ENCODE assay signal across 11 cellular contexts in genomic region chr2:177396630-177397460, GRCh38. TPM values are rescaled to one million over a fixed set of nuclear protein-coding genes. Genes with fewer than 3 reads are reported as not detected.
A peak's percentile ranks its signal among the peaks of the same experiment; 100 is the strongest.
DNase-seq lines count a peak whose midpoint lies in the region; ATAC-seq and TF ChIP-seq lines count a peak whose summit lies in the region.
"Had no signal": no experiment of that assay in that cellular context is flagged by ENCODE, and none has a peak within 500 bp of the region (broad histone marks: within the 10 kb centered on the region; RNA-seq: fewer than 3 reads in every experiment).

No MANE protein-coding gene starts in this region.

- peak; percentile 40 for ATAC-seq in esophagus mucosa
- ATAC-seq in HG03378 (IDR thresholded peaks at IDR 0.05; ENCODE audit: unreplicated experiment), result no peak
- no peak for ATAC-seq in left lobe of liver

- TF ChIP-seq CTCF in RWPE1 (conservative IDR thresholded peaks at IDR 0.05; ENCODE audit: low read depth) (no peak), GM10266 (IDR thresholded peaks at IDR 0.05; ENCODE audit: control insufficient read depth, insufficient read depth, low read depth, missing control alignments) (no peak)

- POLR2A ChIA-PET in RWPE1 (lab: Yijun Ruan, JAX; ENCODE audit: low non-redundant PET), result no interaction called here

- peak; percentile 57 for DNase-seq in GM03348 (ENCODE audit: low spot score)
- peak; percentile 67 for DNase-seq in RWPE1 (ENCODE audit: low spot score)
- DNase-seq in pulmonary artery endothelial cell (ENCODE audit: low read depth, low spot score), result peak; percentile 88
- DNase-seq in COR-L47 (lab: John Stamatoyannopoulos, UW), result no peak
- no peak for DNase-seq in left lobe of liver (ENCODE audit: low spot score)
- no peak for DNase-seq in GM10266 (ENCODE audit: extremely low spot score)
- DNase-seq: activated gamma-delta T cell treated with Interleukin-2 at 50 U/mL for 16 hours, hypothalamus, spleen had no signal

- CTCF ChIA-PET in RWPE1 (lab: Yijun Ruan, JAX), result interaction anchor here (0.6 to 1.3 kb wide), 3 partner anchors 55 to 134 kb away, joined by 4 to 5 read pairs (median 4); no protein-coding TSS in a partner anchor

- H3K27ac ChIP-seq in RWPE1, result peak overlapping the region; percentile 72

RNA-seq across cellular contexts. Expression of gene AGPS, which starts 4.3 kb away (rescaled TPM):
- total RNA-seq in esophagus mucosa, result 38.1 TPM
- 54.3 and 161 TPM in 2 replicates for total RNA-seq in pulmonary artery endothelial cell
- 31.0 TPM for total RNA-seq in left lobe of liver

Comparison
In these comparisons a context has a peak if more than half of its experiments do, and no peak if none do; other contexts are left out.
1. DNase-seq: peak in GM03348 (single experiment), RWPE1 (single experiment) and pulmonary artery endothelial cell (single experiment); none in COR-L47 (single experiment), left lobe of liver (single experiment) and GM10266 (single experiment).